Comparison of ENCODE assay signal across 9 cellular contexts in the genomic region with DNA sequence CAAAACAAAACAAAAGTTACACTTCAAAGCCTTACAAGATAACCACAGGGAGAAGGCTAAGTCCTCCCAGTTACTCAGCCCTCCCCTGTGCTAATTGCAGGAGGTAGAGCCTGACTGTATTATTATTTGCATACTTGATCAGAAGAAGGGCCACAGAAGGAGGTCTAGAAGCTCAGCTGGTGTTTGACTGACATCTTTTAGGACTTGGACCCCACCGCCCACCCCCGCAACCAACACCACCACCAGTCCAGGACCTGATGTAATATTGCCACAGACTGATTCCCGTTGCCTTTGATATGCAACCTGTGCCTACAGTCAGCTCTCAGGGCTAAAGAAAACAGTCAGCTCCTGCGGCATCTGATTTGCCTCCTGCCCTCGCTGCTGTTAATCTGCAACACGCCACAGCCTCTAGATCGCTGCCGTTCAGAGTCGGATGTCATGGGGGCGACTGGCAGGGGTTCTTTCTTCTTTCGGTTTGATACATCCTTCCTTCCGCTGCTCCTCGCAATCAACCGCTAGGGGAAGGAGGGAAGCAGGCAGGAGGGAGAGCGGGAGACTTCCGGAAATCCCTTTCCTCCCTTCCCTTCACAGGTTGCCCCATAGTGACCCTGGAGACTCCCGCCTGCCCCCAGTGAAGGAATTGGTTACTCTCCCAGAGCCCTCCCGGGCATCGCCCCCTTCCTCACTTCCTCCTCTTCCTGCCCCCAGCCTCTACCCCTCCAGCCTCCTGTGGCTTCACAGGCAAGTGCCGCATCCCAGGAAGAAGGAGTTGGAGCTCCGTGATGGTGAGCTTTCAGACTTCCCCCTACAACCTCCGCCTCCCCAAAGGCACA.
DNase-seq lines count a peak whose midpoint lies in the region; ATAC-seq and TF ChIP-seq lines count a peak whose summit lies in the region.
"Had no signal": no experiment of that assay in that cellular context is flagged by ENCODE, and none has a peak within 500 bp of the region (broad histone marks: within the 10 kb centered on the region; RNA-seq: fewer than 3 reads in every experiment).

No MANE protein-coding gene starts in this region.

- H3K9me2 ChIP-seq in GM23248 (ENCODE audit: insufficient read depth): no peaks in the 10 kb centered on the region

- no peaks in the 10 kb centered on the region for H3K9me3 ChIP-seq in GM23248 (ENCODE audit: low read depth)

- H2AFZ ChIP-seq in GM23248: peak overlapping the region; percentile 94

- H3K36me3 Mint-ChIP-seq in activated CD8-positive, alpha-beta memory T cell treated with anti-CD3 and anti-CD28 coated beads, Interleukin-2, amount 10 ng/mL, durations not matched to agents 7 days and 5 days: no peaks in the 10 kb centered on the region
- H3K36me3 Mint-ChIP-seq in neural crest cell (ENCODE audit: low read depth): no peaks in the 10 kb centered on the region

- H3K4me1 Mint-ChIP-seq in activated CD8-positive, alpha-beta memory T cell treated with anti-CD3 and anti-CD28 coated beads, Interleukin-2, amount 10 ng/mL, durations not matched to agents 7 days and 5 days: peaks cover 14% of the 10 kb centered on the region
- peaks cover 67% of the 10 kb centered on the region for H3K4me1 Mint-ChIP-seq in neural crest cell

- no peaks in the 10 kb centered on the region for H4K20me1 ChIP-seq in GM23248 (ENCODE audit: insufficient read depth)

- 0 out of 2 replicates have a peak overlapping the region, but pooled peaks have one; percentile 8 for H3K27ac ChIP-seq in GM23248
- H3K27ac ChIP-seq: C4-2B had no signal

- WGBS in GM23248 (ENCODE audit: low coverage in 1 of 2, low lambda C conversion rate in 2 of 2, missing lambda C conversion rate in 2 of 2), 2 experiments: 4 to 5% methylated on average over 22 of the region's 22 CpGs

- peak overlapping the region; percentile 26 for H3K4me3 Mint-ChIP-seq in activated CD8-positive, alpha-beta memory T cell treated with anti-CD3 and anti-CD28 coated beads, Interleukin-2, amount 10 ng/mL, durations not matched to agents 7 days and 5 days
- H3K4me3 Mint-ChIP-seq in neural crest cell: peak overlapping the region; percentile 86

- H3K9me3 Mint-ChIP-seq in activated CD8-positive, alpha-beta memory T cell treated with anti-CD3 and anti-CD28 coated beads, Interleukin-2, amount 10 ng/mL, durations not matched to agents 7 days and 5 days (ENCODE audit: low read depth): peaks cover 3% of the 10 kb centered on the region
- H3K9me3 Mint-ChIP-seq in neural crest cell: no peaks in the 10 kb centered on the region

- peak; percentile 20 for ATAC-seq in activated CD8-positive, alpha-beta memory T cell treated with anti-CD3 and anti-CD28 coated beads, Interleukin-2, amount 10 ng/mL, durations not matched to agents 7 days and 5 days

- H3K27me3 Mint-ChIP-seq in activated CD8-positive, alpha-beta memory T cell treated with anti-CD3 and anti-CD28 coated beads, Interleukin-2, amount 10 ng/mL, durations not matched to agents 7 days and 5 days: peaks cover 2% of the 10 kb centered on the region
- H3K27me3 Mint-ChIP-seq in neural crest cell (ENCODE audit: low read depth): no peaks in the 10 kb centered on the region

- peak overlapping the region; percentile 74 for H3K9ac ChIP-seq in GM23248

- CTCF ChIA-PET in activated CD8-positive, alpha-beta memory T cell treated with anti-CD3 and anti-CD28 coated beads, Interleukin-2, amount 10 ng/mL, durations not matched to agents 7 days and 5 days (lab: Charles Lee): no interaction called here

- H3K36me3 ChIP-seq in GM23248 (ENCODE audit: low read depth): no peaks in the 10 kb centered on the region

- no peaks in the 10 kb centered on the region for H3K4me1 ChIP-seq in GM23248 (ENCODE audit: insufficient read depth)

- no peaks in the 10 kb centered on the region for H3F3A ChIP-seq in GM23248 (ENCODE audit: insufficient read depth)

- TF ChIP-seq CTCF in neural crest cell (conservative IDR thresholded peaks at IDR 0.05): peak; percentile 63

- in situ Hi-C loops in GM23248 (cut with MboI): no loop called here

- H3K27ac Mint-ChIP-seq in activated CD8-positive, alpha-beta memory T cell treated with anti-CD3 and anti-CD28 coated beads, Interleukin-2, amount 10 ng/mL, durations not matched to agents 7 days and 5 days: no peak overlapping the region
- H3K27ac Mint-ChIP-seq in neural crest cell (ENCODE audit: unreplicated experiment): peak overlapping the region; percentile 95

- peak overlapping the region; percentile 82 for H3K4me3 ChIP-seq in GM23248

- peak; percentile 16 for DNase-seq in NOMO-1 treated with DMSO at 0.1 percent for 48 hours (lab: John Stamatoyannopoulos, UW; ENCODE audit: unreplicated experiment)
- no peak for DNase-seq in NOMO-1 (lab: John Stamatoyannopoulos, UW; ENCODE audit: unreplicated experiment in 2 of 2)
- peak; percentile 80 for DNase-seq in GM23248
- peak; percentile 72 for DNase-seq in LHCN-M2 (ENCODE audit: low read depth)
- peak; percentile 43 for DNase-seq in activated CD8-positive, alpha-beta memory T cell treated with anti-CD3 and anti-CD28 coated beads, Interleukin-2, amount 10 ng/mL, durations not matched to agents 7 days and 5 days
- peak; percentile 72 for DNase-seq in foreskin melanocyte
- peak; percentile 50 for DNase-seq in neural crest cell (ENCODE audit: low read depth, low spot score)
- DNase-seq in NK-92 (lab: John Stamatoyannopoulos, UW; ENCODE audit: unreplicated experiment): no peak

- H3K27me3 ChIP-seq in GM23248 (replicated peaks; ENCODE audit: insufficient read depth): no peaks in the 10 kb centered on the region

- H3K79me2 ChIP-seq in GM23248 (ENCODE audit: insufficient read depth): no peaks in the 10 kb centered on the region

- H3K4me2 ChIP-seq in GM23248 (ENCODE audit: unreplicated experiment): peak overlapping the region; percentile 95

Comparison
In these comparisons a context has a peak if more than half of its experiments do, and no peak if none do; other contexts are left out.
1. DNase-seq: peak in NOMO-1 treated with DMSO at 0.1 percent for 48 hours (single experiment), GM23248 (single experiment), LHCN-M2 (single experiment), activated CD8-positive, alpha-beta memory T cell treated with anti-CD3 and anti-CD28 coated beads, Interleukin-2, amount 10 ng/mL, durations not matched to agents 7 days and 5 days (single experiment), foreskin melanocyte (single experiment) and neural crest cell (single experiment); none in NOMO-1 (0 of 2) and NK-92 (single experiment).